In the genomic region with DNA sequence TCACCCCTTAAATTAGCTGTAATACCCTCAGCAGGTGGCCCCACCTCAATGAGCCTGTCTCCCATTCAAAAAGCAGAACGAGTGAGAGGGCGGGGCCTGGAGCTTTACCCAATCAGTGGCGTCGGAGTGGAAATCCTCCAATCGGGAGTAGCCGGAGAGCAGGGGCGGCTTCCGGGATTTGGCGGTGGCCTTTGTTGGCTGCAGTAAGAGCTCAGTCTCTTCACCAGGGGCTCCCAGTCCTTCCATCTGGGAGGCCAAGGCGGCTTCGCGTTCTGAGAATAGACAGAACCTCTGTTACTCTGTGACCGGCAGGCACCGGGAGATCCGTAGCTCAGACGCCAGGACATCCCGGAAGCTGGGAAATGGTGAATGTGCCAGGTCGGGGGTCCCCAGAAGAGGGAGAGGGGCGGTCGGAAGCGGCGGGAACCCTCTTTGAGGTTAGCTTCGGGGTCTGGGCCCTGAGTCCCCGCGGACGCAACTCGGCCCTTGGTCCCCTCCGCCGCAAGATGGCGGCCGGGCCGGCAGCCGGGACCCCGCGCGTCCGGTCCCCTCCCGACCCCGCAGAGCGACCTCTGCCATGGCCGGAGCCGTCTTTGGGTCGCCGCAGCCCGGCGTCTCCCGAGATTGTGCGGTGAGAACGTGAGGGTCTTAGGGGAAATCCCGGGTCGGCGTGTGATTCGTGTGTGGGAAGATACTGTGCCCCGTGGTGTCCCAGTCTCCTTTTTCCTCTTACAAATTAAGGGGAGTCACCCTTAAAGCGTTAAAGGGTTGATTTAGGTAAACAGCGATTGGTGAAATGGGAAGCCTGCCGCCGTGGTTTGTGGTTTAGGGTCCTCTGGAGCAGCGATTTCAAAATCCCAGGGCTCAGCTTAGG, we compare ENCODE assay signal across 8 cellular contexts.
DNase-seq lines count a peak whose midpoint lies in the region; ATAC-seq, FAIRE-seq and TF ChIP-seq lines count a peak whose summit lies in the region.

No MANE protein-coding gene starts in this region.

- intact Hi-C loops in colonic mucosa (cut with DNase I), result loop anchor here (10.0 kb wide), 2 partner anchors 151 to 209 kb away; a partner anchor contains a TSS

- ATAC-seq in HG03442 (IDR thresholded peaks at IDR 0.05; ENCODE audit: unreplicated experiment), result peak; percentile 91

- peak; percentile 66 for DNase-seq in BJ (ENCODE audit: low read depth)
- peak; percentile 86 for DNase-seq in GM19239 (ENCODE audit: insufficient read length, low spot score)
- DNase-seq in NCI-H510A treated with DMSO at 0.1 percent for 48 hours (lab: John Stamatoyannopoulos, UW), result peak; percentile 98
- DNase-seq in activated CD4-positive, alpha-beta T cell treated with anti-CD3 and anti-CD28 coated beads for 48 hours, result peak; percentile 96
- peak; percentile 95 for DNase-seq in colonic mucosa
- DNase-seq in stimulated activated CD4-positive, alpha-beta T cell treated with anti-CD3 and anti-CD28 coated beads, Interleukin-1b, Interleukin-23, amount 100 ng/mL, for 24 hours (ENCODE audit: low read depth in 4 of 4, low spot score in 1 of 4), result peak; percentile 78 to 88 (median 86)

- POLR2A ChIA-PET in BJ (lab: Charles Lee), result interaction anchor here (0.7 to 0.9 kb wide), 2 partner anchors 164 to 571 kb away, joined by 3 to 4 read pairs; no protein-coding TSS in a partner anchor

- peak overlapping the region; percentile 95 for H3K4me3 ChIP-seq in BJ (ENCODE audit: low read depth, low read length)
- H3K4me3 ChIP-seq in colonic mucosa, result peak overlapping the region; percentile 81

- no peaks in the 10 kb centered on the region for H3K9me3 ChIP-seq in colonic mucosa

- CTCF ChIA-PET in BJ (lab: Yijun Ruan, JAX), result no interaction called here

- H3K27ac ChIP-seq in colonic mucosa (peak overlapping the region; percentile 83), layer of hippocampus (ENCODE audit: low read depth, low read length) (peak overlapping the region; percentile 90)

- H3K4me1 ChIP-seq in colonic mucosa, result peaks cover 5% of the 10 kb centered on the region

- FAIRE-seq in GM19239 (lab: Jason Lieb, UNC), result peak; percentile 92

- H3K9ac ChIP-seq in colonic mucosa (ENCODE audit: low read depth in 2 of 2, low read length in 2 of 2), result peak overlapping the region; percentile 84 to 86

- no peak for TF ChIP-seq CTCF in BJ (IDR thresholded peaks at IDR 0.05; ENCODE audit: insufficient read depth, low read depth, low read length)
- no peak for TF ChIP-seq CTCF in colonic mucosa (IDR thresholded peaks at IDR 0.05)

- H3K27me3 ChIP-seq in BJ (ENCODE audit: control insufficient read depth, insufficient read depth, low read length) (no peaks in the 10 kb centered on the region), colonic mucosa (no peaks in the 10 kb centered on the region), layer of hippocampus (ENCODE audit: control insufficient read depth, insufficient read depth, low read length) (no peaks in the 10 kb centered on the region)

- peaks cover 2% of the 10 kb centered on the region for H3K36me3 ChIP-seq in BJ (ENCODE audit: control insufficient read depth, insufficient read depth, low read length)
- no peaks in the 10 kb centered on the region for H3K36me3 ChIP-seq in colonic mucosa

Comparison
In these comparisons a context has a peak if more than half of its experiments do, and no peak if none do; other contexts are left out.
1. Peak in every context shown above with its lines: DNase-seq, ATAC-seq, H3K4me3 ChIP-seq and H3K27ac ChIP-seq.